Comparison of ENCODE assay signal across 9 cellular contexts in the genomic region with DNA sequence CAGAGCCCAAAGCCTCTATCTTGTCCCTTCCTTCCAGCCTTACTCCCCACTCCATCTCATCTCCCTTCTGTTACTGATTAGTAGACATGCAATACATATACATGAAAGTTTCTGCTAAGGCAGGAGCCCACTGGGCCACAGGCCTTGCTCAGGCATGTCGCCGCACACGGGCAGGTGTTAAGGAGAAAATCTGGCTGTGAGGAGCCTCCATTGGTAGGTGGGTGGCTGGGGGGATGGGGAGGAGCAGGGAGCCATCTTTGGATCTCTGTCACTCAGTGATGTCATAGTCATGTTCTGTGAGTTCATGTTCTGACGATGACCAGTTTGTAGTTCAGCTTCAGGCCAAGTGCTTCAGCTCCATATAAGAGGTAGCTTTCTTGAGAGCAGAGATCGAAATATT.
"Had no signal": no experiment of that assay in that cellular context is flagged by ENCODE, and none has a peak within 500 bp of the region (broad histone marks: within the 10 kb centered on the region; RNA-seq: fewer than 3 reads in every experiment).

No MANE protein-coding gene starts in this region.

- H3K36me3 Mint-ChIP-seq: IgD-negative memory B cell had no signal

- H3K36me3 ChIP-seq: HAP-1 had no signal

- H3K27ac Mint-ChIP-seq: HFFc6, IgD-negative memory B cell had no signal

- H3K4me3 ChIP-seq: GM23248, HAP-1 had no signal

- FAIRE-seq: HepG2 had no signal

- H3K9me3 Mint-ChIP-seq: HFFc6 had no signal

- H3K9ac ChIP-seq: GM23248 had no signal

- H3K4me3 Mint-ChIP-seq: HFFc6 had no signal

- H3K9me3 ChIP-seq: HAP-1 had no signal

- ATAC-seq: HCT116, HepG2 had no signal

- H2AFZ ChIP-seq: GM23248 had no signal

- H3K27ac ChIP-seq: GM23248, HL-60 had no signal

- DNase-seq: GM23248, GOT3, H7, HFFc6 had no signal
